7 cellular contexts compared by ENCODE assay signal in genomic region chr11:115502636-115503082, GRCh38. TPM values are rescaled to one million over a fixed set of nuclear protein-coding genes. Genes with fewer than 3 reads are reported as not detected.
DNase-seq lines count a peak whose midpoint lies in the region; ATAC-seq and TF ChIP-seq lines count a peak whose summit lies in the region.

No MANE protein-coding gene starts in this region.

- WGBS in stomach, 5 donors, result 1 to 3% (median 1%) methylated on average over 15 to 30 of the region's 30 CpGs

- peak overlapping the region; percentile 70 for H3K4me3 ChIP-seq in WI38 (ENCODE audit: low read depth, low read length)
- peak overlapping the region; percentile 74 for H3K4me3 ChIP-seq in iPS-18c (ENCODE audit: insufficient read depth, low read depth, low read length)
- H3K4me3 ChIP-seq in stomach, result peak overlapping the region; percentile 65 to 79 (median 68)

- peak overlapping the region in 4 of 5 donors; percentile 66 to 87 (median 82) for H3K27ac ChIP-seq in stomach

- H3K9me3 ChIP-seq in iPS-18c (ENCODE audit: control insufficient read depth, insufficient read depth, low read length) (no peaks in the 10 kb centered on the region), stomach (no peaks in the 10 kb centered on the region)

- TF ChIP-seq POLR2A in stomach (IDR thresholded peaks at IDR 0.05), result no peak

- no peak for TF ChIP-seq EP300 in stomach (IDR thresholded peaks at IDR 0.05)

- TF ChIP-seq CTCF in WI38 (IDR thresholded peaks at IDR 0.05; ENCODE audit: low read depth, low read length) (no peak), stomach (IDR thresholded peaks at IDR 0.05) (no peak)

- H3K27me3 ChIP-seq in stomach, result peaks cover 0 to 53% (median 21%) of the 10 kb centered on the region in 3 donors

- DNase-seq in stomach (no peak), A172 (ENCODE audit: low spot score) (no peak), NCI-H748 treated with DMSO at 0.1 percent for 48 hours (lab: John Stamatoyannopoulos, UW) (no peak), ureter (ENCODE audit: low spot score) (no peak)

- no peaks in the 10 kb centered on the region for H3K36me3 ChIP-seq in stomach

- H3K4me1 ChIP-seq in stomach, result peaks cover 9 to 49% (median 38%) of the 10 kb centered on the region in 4 donors

- intact Hi-C loops in stomach (cut with DNase I; ENCODE audit: low total_unique reads), result no loop called here

- peak; percentile 3 for ATAC-seq in GM19455 (IDR thresholded peaks at IDR 0.05; ENCODE audit: unreplicated experiment)

RNA-seq across cellular contexts. Expression of gene CADM1, which starts 1.6 kb away (rescaled TPM):
- total RNA-seq in stomach (10 to 100 TPM in 3 of 5 donors, under 1 TPM in 2; 0.58 to 29.7 (median 10.3) TPM), ureter (58.0 TPM)
- 1 to 10 TPM; 3.4 to 5.9 (median 4.7) TPM for polyA plus RNA-seq in stomach
- total RNA-seq in A172 (2014; rRNA removed; shearing (Covaris generic)), result 6.7 and 14.6 TPM in 2 replicates
